Comparison of ENCODE assay signal across 22 cellular contexts in genomic region chr6:22036699-22037098, GRCh38.
DNase-seq lines count a peak whose midpoint lies in the region; ATAC-seq and TF ChIP-seq lines count a peak whose summit lies in the region.
"Had no signal": no experiment of that assay in that cellular context is flagged by ENCODE, and none has a peak within 500 bp of the region (broad histone marks: within the 10 kb centered on the region; RNA-seq: fewer than 3 reads in every experiment).

No MANE protein-coding gene starts in this region.

- in situ Hi-C loops in KBM-7 (cut with MboI; ENCODE audit: low pct_unique_long_range_greater_than_20kb, low sequenced_read_pairs), result no loop called here

- H3K9me3 Mint-ChIP-seq in Calu3 (ENCODE audit: low read depth, unreplicated experiment), result peaks cover 7% of the 10 kb centered on the region
- H3K9me3 Mint-ChIP-seq in nephron progenitor cell, result peaks cover 32% of the 10 kb centered on the region
- peaks cover 3 to 21% of the 10 kb centered on the region in 2 donors for H3K9me3 Mint-ChIP-seq in effector memory CD8-positive, alpha-beta T cell

- TF ChIP-seq CTCF in Calu3 (IDR thresholded peaks at IDR 0.05; ENCODE audit: unreplicated experiment), result no peak
- no peak for TF ChIP-seq CTCF in RWPE2 (IDR thresholded peaks at IDR 0.05; ENCODE audit: poor library complexity, severe bottlenecking)
- no peak for TF ChIP-seq CTCF in nephron progenitor cell (IDR thresholded peaks at IDR 0.05)

- intact Hi-C loops in Calu3 (cut with micrococcal nuclease; ENCODE audit: unreplicated experiment), result loop anchor here (1.0 to 5.0 kb wide), 9 partner anchors 38 to 792 kb away; no protein-coding TSS in a partner anchor

- peak; percentile 8 for ATAC-seq in GM21576 (IDR thresholded peaks at IDR 0.05; ENCODE audit: unreplicated experiment)
- no peak for ATAC-seq in RWPE2 (ENCODE audit: low read depth)
- ATAC-seq in effector memory CD8-positive, alpha-beta T cell (replicated peaks), result no peak
- ATAC-seq in HG03378 (IDR thresholded peaks at IDR 0.05; ENCODE audit: unreplicated experiment), result no peak
- ATAC-seq: sciatic nerve; stimulated activated effector memory CD8-positive, alpha-beta T cell treated with anti-CD3 and anti-CD28 coated beads, Interleukin-12 subunit alpha, Interleukin-12 subunit beta, amount 100 ng/mL, for 72 hours had no signal

- CTCF ChIA-PET in Calu3 (lab: Charles Lee), result interaction anchor here (0.7 to 2.0 kb wide), 2 partner anchors 86 to 1013 kb away, joined by 3 to 5 read pairs; no protein-coding TSS in a partner anchor

- H3K9me3 ChIP-seq in RWPE2 (ENCODE audit: severe bottlenecking), result peaks cover 10% of the 10 kb centered on the region

- BruUV-seq in Calu3 (replicated peaks; lab: Mats Ljungman, UMichigan), result no TSS peak

- peaks cover 14% of the 10 kb centered on the region for H3K4me1 ChIP-seq in RWPE2 (ENCODE audit: insufficient read depth, poor library complexity, severe bottlenecking)

- H3K4me3 Mint-ChIP-seq in Calu3 (ENCODE audit: low read depth, unreplicated experiment), result peak overlapping the region; percentile 43
- no peak overlapping the region for H3K4me3 Mint-ChIP-seq in nephron progenitor cell
- no peak overlapping the region for H3K4me3 Mint-ChIP-seq in effector memory CD8-positive, alpha-beta T cell
- H3K4me3 Mint-ChIP-seq: activated CD4-positive, alpha-beta memory T cell treated with anti-CD3 and anti-CD28 coated beads for 36 hours; activated naive CD4-positive, alpha-beta T cell treated with anti-CD3 and anti-CD28 coated beads, Interleukin-2, amount 10 ng/mL, durations not matched to agents 7 days and 5 days; CD8-positive, alpha-beta memory T cell; stimulated activated effector memory CD8-positive, alpha-beta T cell treated with anti-CD3 and anti-CD28 coated beads, Interleukin-12 subunit alpha, Interleukin-12 subunit beta, amount 100 ng/mL, for 72 hours; T-helper 1 cell treated with Interleukin-12 subunit alpha and Interleukin-12 subunit beta and Interleukin-4 antibody, amounts not matched to agents 30 μg/mL and 1 μg/mL, for 36 hours had no signal

- no peaks in the 10 kb centered on the region for H3K27me3 ChIP-seq in RWPE2 (ENCODE audit: insufficient read depth, poor library complexity, severe bottlenecking)

- H3K27ac Mint-ChIP-seq in Calu3 (ENCODE audit: unreplicated experiment) (peak overlapping the region; percentile 97), nephron progenitor cell (peak overlapping the region; percentile 95)
- H3K27ac Mint-ChIP-seq in effector memory CD8-positive, alpha-beta T cell, result no peak overlapping the region
- H3K27ac Mint-ChIP-seq: activated CD4-positive, alpha-beta memory T cell treated with anti-CD3 and anti-CD28 coated beads for 36 hours; activated naive CD4-positive, alpha-beta T cell treated with anti-CD3 and anti-CD28 coated beads, Interleukin-2, amount 10 ng/mL, durations not matched to agents 7 days and 5 days; CD8-positive, alpha-beta memory T cell; stimulated activated effector memory CD8-positive, alpha-beta T cell treated with anti-CD3 and anti-CD28 coated beads, Interleukin-12 subunit alpha, Interleukin-12 subunit beta, amount 100 ng/mL, for 72 hours; T-helper 1 cell treated with Interleukin-12 subunit alpha and Interleukin-12 subunit beta and Interleukin-4 antibody, amounts not matched to agents 30 μg/mL and 1 μg/mL, for 36 hours had no signal

- peaks cover 9% of the 10 kb centered on the region for H3K36me3 Mint-ChIP-seq in Calu3 (ENCODE audit: insufficient read depth, unreplicated experiment)
- H3K36me3 Mint-ChIP-seq in nephron progenitor cell (ENCODE audit: low read depth), result peaks cover 74% of the 10 kb centered on the region
- no peaks in the 10 kb centered on the region for H3K36me3 Mint-ChIP-seq in effector memory CD8-positive, alpha-beta T cell (ENCODE audit: insufficient read depth)
- H3K36me3 Mint-ChIP-seq: activated CD4-positive, alpha-beta memory T cell treated with anti-CD3 and anti-CD28 coated beads for 36 hours; activated naive CD4-positive, alpha-beta T cell treated with anti-CD3 and anti-CD28 coated beads, Interleukin-2, amount 10 ng/mL, durations not matched to agents 7 days and 5 days; CD8-positive, alpha-beta memory T cell; stimulated activated effector memory CD8-positive, alpha-beta T cell treated with anti-CD3 and anti-CD28 coated beads, Interleukin-12 subunit alpha, Interleukin-12 subunit beta, amount 100 ng/mL, for 72 hours had no signal

- H3K27me3 Mint-ChIP-seq in Calu3 (ENCODE audit: unreplicated experiment) (no peaks in the 10 kb centered on the region), nephron progenitor cell (ENCODE audit: low read depth, poor library complexity) (no peaks in the 10 kb centered on the region)
- H3K27me3 Mint-ChIP-seq in effector memory CD8-positive, alpha-beta T cell, result no peaks in the 10 kb centered on the region
- H3K27me3 Mint-ChIP-seq: activated CD4-positive, alpha-beta memory T cell treated with anti-CD3 and anti-CD28 coated beads for 36 hours; activated naive CD4-positive, alpha-beta T cell treated with anti-CD3 and anti-CD28 coated beads, Interleukin-2, amount 10 ng/mL, durations not matched to agents 7 days and 5 days had no signal

- H3K36me3 ChIP-seq in RWPE2 (ENCODE audit: low read depth), result 0 out of 2 replicates have a peak, but pooled peaks cover 3% of the 10 kb centered on the region
- H3K36me3 ChIP-seq: thoracic aorta, WERI-Rb-1 had no signal

- H3K4me1 Mint-ChIP-seq in Calu3 (ENCODE audit: low read depth, unreplicated experiment), result peaks cover 35% of the 10 kb centered on the region
- peaks cover 34% of the 10 kb centered on the region for H3K4me1 Mint-ChIP-seq in nephron progenitor cell
- H3K4me1 Mint-ChIP-seq in effector memory CD8-positive, alpha-beta T cell (ENCODE audit: low read depth in 2 of 2), result no peaks in the 10 kb centered on the region
- H3K4me1 Mint-ChIP-seq: activated naive CD4-positive, alpha-beta T cell treated with anti-CD3 and anti-CD28 coated beads, Interleukin-2, amount 10 ng/mL, durations not matched to agents 7 days and 5 days; CD8-positive, alpha-beta memory T cell; stimulated activated effector memory CD8-positive, alpha-beta T cell treated with anti-CD3 and anti-CD28 coated beads, Interleukin-12 subunit alpha, Interleukin-12 subunit beta, amount 100 ng/mL, for 72 hours had no signal

- H3K4me3 ChIP-seq in RWPE2 (ENCODE audit: severe bottlenecking), result no peak overlapping the region
- H3K4me3 ChIP-seq: thoracic aorta had no signal

- peak; percentile 11 for DNase-seq in Calu3
- DNase-seq in RWPE2 (ENCODE audit: low spot score), result no peak
- DNase-seq in nephron progenitor cell, result no peak
- DNase-seq in KBM-7, result no peak
- DNase-seq in DMS79 treated with DMSO at 0.1 percent for 48 hours (lab: John Stamatoyannopoulos, UW), result no peak
- no peak for DNase-seq in effector memory CD8-positive, alpha-beta T cell
- DNase-seq: activated CD4-positive, alpha-beta memory T cell treated with anti-CD3 and anti-CD28 coated beads for 36 hours; activated naive CD4-positive, alpha-beta T cell treated with anti-CD3 and anti-CD28 coated beads, Interleukin-2, amount 10 ng/mL, durations not matched to agents 7 days and 5 days; aorta; CD8-positive, alpha-beta memory T cell; effector CD4-positive, alpha-beta T cell; Karpas-422; NCI-H2081 treated with DMSO at 0.1 percent for 48 hours; NCI-H524 treated with DMSO at 0.1 percent for 48 hours; Right ventricle myocardium superior; WERI-Rb-1 had no signal

- peak overlapping the region; percentile 40 for H3K27ac ChIP-seq in RWPE2 (ENCODE audit: poor library complexity, severe bottlenecking)
- H3K27ac ChIP-seq: thoracic aorta, WERI-Rb-1 had no signal

Comparison
In these comparisons a context has a peak if more than half of its experiments do, and no peak if none do; other contexts are left out.
1. H3K27ac Mint-ChIP-seq: peak in Calu3 (single experiment) and nephron progenitor cell (single experiment); none in effector memory CD8-positive, alpha-beta T cell (0 of 2).